Comparison of ENCODE assay signal across 1 cellular context in the genomic region with DNA sequence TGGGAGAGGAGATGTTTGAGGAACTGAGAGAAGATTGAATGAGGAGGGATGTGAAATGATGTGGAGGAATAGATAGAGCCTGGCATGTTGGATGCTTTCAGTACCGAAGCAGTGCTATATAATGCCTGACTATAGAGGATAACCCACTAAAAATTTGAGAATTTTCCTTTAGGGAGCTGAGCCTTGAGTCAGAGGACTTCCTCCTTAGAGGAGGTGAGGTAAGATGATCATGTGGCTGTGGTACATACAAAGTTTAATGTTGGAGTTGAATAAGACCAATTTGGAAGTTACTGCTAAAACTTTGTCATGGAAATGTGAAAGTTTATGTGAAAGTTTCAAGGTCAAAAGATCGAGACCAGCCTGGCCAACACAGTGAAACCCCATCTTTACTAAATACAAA.
TF ChIP-seq lines count a peak whose summit lies in the region.

No MANE protein-coding gene starts in this region.

TF ChIP-seq in HepG2, 621 proteins besides CTCF, POLR2A, EP300 and RAD21:
- TF ChIP-seq, protein P1, sequence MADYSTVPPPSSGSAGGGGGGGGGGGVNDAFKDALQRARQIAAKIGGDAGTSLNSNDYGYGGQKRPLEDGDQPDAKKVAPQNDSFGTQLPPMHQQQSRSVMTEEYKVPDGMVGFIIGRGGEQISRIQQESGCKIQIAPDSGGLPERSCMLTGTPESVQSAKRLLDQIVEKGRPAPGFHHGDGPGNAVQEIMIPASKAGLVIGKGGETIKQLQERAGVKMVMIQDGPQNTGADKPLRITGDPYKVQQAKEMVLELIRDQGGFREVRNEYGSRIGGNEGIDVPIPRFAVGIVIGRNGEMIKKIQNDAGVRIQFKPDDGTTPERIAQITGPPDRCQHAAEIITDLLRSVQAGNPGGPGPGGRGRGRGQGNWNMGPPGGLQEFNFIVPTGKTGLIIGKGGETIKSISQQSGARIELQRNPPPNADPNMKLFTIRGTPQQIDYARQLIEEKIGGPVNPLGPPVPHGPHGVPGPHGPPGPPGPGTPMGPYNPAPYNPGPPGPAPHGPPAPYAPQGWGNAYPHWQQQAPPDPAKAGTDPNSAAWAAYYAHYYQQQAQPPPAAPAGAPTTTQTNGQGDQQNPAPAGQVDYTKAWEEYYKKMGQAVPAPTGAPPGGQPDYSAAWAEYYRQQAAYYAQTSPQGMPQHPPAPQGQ (CRISPR knock-in tag; IDR thresholded peaks at IDR 0.05; ENCODE audit: borderline replicate concordance), result no peak
- TF ChIP-seq U2AF2 (IDR thresholded peaks at IDR 0.05; ENCODE audit: low read depth, low read length), result no peak
- TF ChIP-seq ZNF713 (CRISPR knock-in tag; IDR thresholded peaks at IDR 0.05), result no peak
- TF ChIP-seq IKZF4 (CRISPR knock-in tag; IDR thresholded peaks at IDR 0.05; ENCODE audit: borderline replicate concordance, low read depth, not compliant biosample characterization), result no peak
- TF ChIP-seq THAP11 (CRISPR knock-in tag; IDR thresholded peaks at IDR 0.05), result no peak
- no peak for TF ChIP-seq HMG20B (CRISPR knock-in tag; conservative IDR thresholded peaks at IDR 0.05)
- TF ChIP-seq, protein P2, sequence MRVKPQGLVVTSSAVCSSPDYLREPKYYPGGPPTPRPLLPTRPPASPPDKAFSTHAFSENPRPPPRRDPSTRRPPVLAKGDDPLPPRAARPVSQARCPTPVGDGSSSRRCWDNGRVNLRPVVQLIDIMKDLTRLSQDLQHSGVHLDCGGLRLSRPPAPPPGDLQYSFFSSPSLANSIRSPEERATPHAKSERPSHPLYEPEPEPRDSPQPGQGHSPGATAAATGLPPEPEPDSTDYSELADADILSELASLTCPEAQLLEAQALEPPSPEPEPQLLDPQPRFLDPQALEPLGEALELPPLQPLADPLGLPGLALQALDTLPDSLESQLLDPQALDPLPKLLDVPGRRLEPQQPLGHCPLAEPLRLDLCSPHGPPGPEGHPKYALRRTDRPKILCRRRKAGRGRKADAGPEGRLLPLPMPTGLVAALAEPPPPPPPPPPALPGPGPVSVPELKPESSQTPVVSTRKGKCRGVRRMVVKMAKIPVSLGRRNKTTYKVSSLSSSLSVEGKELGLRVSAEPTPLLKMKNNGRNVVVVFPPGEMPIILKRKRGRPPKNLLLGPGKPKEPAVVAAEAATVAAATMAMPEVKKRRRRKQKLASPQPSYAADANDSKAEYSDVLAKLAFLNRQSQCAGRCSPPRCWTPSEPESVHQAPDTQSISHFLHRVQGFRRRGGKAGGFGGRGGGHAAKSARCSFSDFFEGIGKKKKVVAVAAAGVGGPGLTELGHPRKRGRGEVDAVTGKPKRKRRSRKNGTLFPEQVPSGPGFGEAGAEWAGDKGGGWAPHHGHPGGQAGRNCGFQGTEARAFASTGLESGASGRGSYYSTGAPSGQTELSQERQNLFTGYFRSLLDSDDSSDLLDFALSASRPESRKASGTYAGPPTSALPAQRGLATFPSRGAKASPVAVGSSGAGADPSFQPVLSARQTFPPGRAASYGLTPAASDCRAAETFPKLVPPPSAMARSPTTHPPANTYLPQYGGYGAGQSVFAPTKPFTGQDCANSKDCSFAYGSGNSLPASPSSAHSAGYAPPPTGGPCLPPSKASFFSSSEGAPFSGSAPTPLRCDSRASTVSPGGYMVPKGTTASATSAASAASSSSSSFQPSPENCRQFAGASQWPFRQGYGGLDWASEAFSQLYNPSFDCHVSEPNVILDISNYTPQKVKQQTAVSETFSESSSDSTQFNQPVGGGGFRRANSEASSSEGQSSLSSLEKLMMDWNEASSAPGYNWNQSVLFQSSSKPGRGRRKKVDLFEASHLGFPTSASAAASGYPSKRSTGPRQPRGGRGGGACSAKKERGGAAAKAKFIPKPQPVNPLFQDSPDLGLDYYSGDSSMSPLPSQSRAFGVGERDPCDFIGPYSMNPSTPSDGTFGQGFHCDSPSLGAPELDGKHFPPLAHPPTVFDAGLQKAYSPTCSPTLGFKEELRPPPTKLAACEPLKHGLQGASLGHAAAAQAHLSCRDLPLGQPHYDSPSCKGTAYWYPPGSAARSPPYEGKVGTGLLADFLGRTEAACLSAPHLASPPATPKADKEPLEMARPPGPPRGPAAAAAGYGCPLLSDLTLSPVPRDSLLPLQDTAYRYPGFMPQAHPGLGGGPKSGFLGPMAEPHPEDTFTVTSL (CRISPR knock-in tag; IDR thresholded peaks at IDR 0.05; ENCODE audit: borderline replicate concordance), result no peak
- no peak for TF ChIP-seq ZNF205 (CRISPR knock-in tag; IDR thresholded peaks at IDR 0.05)
- TF ChIP-seq, protein P3, sequence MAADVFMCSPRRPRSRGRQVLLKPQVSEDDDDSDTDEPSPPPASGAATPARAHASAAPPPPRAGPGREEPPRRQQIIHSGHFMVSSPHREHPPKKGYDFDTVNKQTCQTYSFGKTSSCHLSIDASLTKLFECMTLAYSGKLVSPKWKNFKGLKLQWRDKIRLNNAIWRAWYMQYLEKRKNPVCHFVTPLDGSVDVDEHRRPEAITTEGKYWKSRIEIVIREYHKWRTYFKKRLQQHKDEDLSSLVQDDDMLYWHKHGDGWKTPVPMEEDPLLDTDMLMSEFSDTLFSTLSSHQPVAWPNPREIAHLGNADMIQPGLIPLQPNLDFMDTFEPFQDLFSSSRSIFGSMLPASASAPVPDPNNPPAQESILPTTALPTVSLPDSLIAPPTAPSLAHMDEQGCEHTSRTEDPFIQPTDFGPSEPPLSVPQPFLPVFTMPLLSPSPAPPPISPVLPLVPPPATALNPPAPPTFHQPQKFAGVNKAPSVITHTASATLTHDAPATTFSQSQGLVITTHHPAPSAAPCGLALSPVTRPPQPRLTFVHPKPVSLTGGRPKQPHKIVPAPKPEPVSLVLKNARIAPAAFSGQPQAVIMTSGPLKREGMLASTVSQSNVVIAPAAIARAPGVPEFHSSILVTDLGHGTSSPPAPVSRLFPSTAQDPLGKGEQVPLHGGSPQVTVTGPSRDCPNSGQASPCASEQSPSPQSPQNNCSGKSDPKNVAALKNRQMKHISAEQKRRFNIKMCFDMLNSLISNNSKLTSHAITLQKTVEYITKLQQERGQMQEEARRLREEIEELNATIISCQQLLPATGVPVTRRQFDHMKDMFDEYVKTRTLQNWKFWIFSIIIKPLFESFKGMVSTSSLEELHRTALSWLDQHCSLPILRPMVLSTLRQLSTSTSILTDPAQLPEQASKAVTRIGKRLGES (CRISPR knock-in tag; IDR thresholded peaks at IDR 0.05; ENCODE audit: borderline replicate concordance), result no peak
- TF ChIP-seq, protein P4, sequence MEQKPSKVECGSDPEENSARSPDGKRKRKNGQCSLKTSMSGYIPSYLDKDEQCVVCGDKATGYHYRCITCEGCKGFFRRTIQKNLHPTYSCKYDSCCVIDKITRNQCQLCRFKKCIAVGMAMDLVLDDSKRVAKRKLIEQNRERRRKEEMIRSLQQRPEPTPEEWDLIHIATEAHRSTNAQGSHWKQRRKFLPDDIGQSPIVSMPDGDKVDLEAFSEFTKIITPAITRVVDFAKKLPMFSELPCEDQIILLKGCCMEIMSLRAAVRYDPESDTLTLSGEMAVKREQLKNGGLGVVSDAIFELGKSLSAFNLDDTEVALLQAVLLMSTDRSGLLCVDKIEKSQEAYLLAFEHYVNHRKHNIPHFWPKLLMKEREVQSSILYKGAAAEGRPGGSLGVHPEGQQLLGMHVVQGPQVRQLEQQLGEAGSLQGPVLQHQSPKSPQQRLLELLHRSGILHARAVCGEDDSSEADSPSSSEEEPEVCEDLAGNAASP (CRISPR knock-in tag; IDR thresholded peaks at IDR 0.05; ENCODE audit: borderline replicate concordance), result no peak
- TF ChIP-seq ZNF30 (CRISPR knock-in tag; IDR thresholded peaks at IDR 0.05), result no peak
- TF ChIP-seq ZSCAN30 (CRISPR knock-in tag; IDR thresholded peaks at IDR 0.05), result no peak
- no peak for TF ChIP-seq TBP (CRISPR knock-in tag; IDR thresholded peaks at IDR 0.05)
- TF ChIP-seq HIVEP1 (CRISPR knock-in tag; IDR thresholded peaks at IDR 0.05), result no peak
